In the genomic region with DNA sequence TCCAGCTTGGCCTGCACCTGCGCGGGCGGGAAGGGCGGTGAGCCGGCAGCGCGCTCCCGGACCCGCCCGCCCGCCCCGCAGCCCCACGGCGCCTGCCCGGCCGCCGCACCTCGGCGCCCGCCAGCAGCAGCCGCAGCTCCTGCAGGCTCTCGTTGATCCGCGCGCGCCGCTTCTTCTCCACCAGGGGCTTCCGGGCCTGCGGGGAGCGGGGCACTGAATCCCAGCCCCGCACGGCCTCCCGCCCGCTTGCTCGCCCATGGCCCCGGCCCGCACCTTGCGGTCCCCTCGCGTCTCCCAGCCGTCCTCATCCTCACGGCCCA, we compare ENCODE assay signal across 8 cellular contexts. TPM values are rescaled to one million over a fixed set of nuclear protein-coding genes. Genes with fewer than 3 reads are reported as not detected.
DNase-seq lines count a peak whose midpoint lies in the region; ATAC-seq lines count a peak whose summit lies in the region.

No MANE protein-coding gene starts in this region.

- H3K4me1 Mint-ChIP-seq in activated CD8-positive, alpha-beta T cell treated with anti-CD3 and anti-CD28 coated beads, Interleukin-2, amount 10 ng/mL, durations not matched to agents 7 days and 5 days (ENCODE audit: low read depth), result peaks cover 6% of the 10 kb centered on the region
- H3K4me1 Mint-ChIP-seq in stimulated activated naive CD8-positive, alpha-beta T cell treated with anti-CD3 and anti-CD28 coated beads, Interleukin-15, amount 100 ng/mL, for 72 hours, result peaks cover 9% of the 10 kb centered on the region

- peaks cover 6% of the 10 kb centered on the region; the same call in 1 of the 2 replicates for H3K4me1 ChIP-seq in iPS-20b (ENCODE audit: insufficient read depth, low read length)

- no peak overlapping the region for H3K4me3 Mint-ChIP-seq in activated CD8-positive, alpha-beta T cell treated with anti-CD3 and anti-CD28 coated beads, Interleukin-2, amount 10 ng/mL, durations not matched to agents 7 days and 5 days
- H3K4me3 Mint-ChIP-seq in stimulated activated naive CD8-positive, alpha-beta T cell treated with anti-CD3 and anti-CD28 coated beads, Interleukin-15, amount 100 ng/mL, for 72 hours, result peak overlapping the region; percentile 21 to 61

- H3K36me3 Mint-ChIP-seq in activated CD8-positive, alpha-beta T cell treated with anti-CD3 and anti-CD28 coated beads, Interleukin-2, amount 10 ng/mL, durations not matched to agents 7 days and 5 days (ENCODE audit: low read depth), result peaks cover 4% of the 10 kb centered on the region

- peaks cover 65% of the 10 kb centered on the region for H3K27me3 ChIP-seq in iPS-20b (ENCODE audit: insufficient read depth, low read length)

- peak overlapping the region; percentile 64; the same call in 1 of the 2 replicates for H3K4me3 ChIP-seq in iPS-20b (ENCODE audit: low read length)

- CTCF ChIA-PET in activated CD8-positive, alpha-beta T cell treated with anti-CD3 and anti-CD28 coated beads, Interleukin-2, amount 10 ng/mL, durations not matched to agents 7 days and 5 days (lab: Charles Lee), result interaction anchor here (1.4 to 1.6 kb wide), 2 partner anchors 24 to 45 kb away, joined by 4 to 6 read pairs; no protein-coding TSS in a partner anchor

- no peaks in the 10 kb centered on the region for H3K9me3 Mint-ChIP-seq in activated CD8-positive, alpha-beta T cell treated with anti-CD3 and anti-CD28 coated beads, Interleukin-2, amount 10 ng/mL, durations not matched to agents 7 days and 5 days (ENCODE audit: insufficient read depth)
- H3K9me3 Mint-ChIP-seq in stimulated activated naive CD8-positive, alpha-beta T cell treated with anti-CD3 and anti-CD28 coated beads, Interleukin-15, amount 100 ng/mL, for 72 hours, result no peaks in the 10 kb centered on the region

- POLR2A ChIA-PET in activated CD8-positive, alpha-beta T cell treated with anti-CD3 and anti-CD28 coated beads, Interleukin-2, amount 10 ng/mL, durations not matched to agents 7 days and 5 days (lab: Charles Lee), result interaction anchor here (0.6 to 0.7 kb wide), 2 partner anchors 188 to 783 kb away, joined by 3 read pairs; no protein-coding TSS in a partner anchor

- peak; percentile 41 for DNase-seq in activated CD8-positive, alpha-beta T cell treated with anti-CD3 and anti-CD28 coated beads, Interleukin-2, amount 10 ng/mL, durations not matched to agents 7 days and 5 days
- DNase-seq in stimulated activated naive CD8-positive, alpha-beta T cell treated with anti-CD3 and anti-CD28 coated beads, Interleukin-15, amount 100 ng/mL, for 72 hours, result peak in 1 of 2 donors; percentile 38
- DNase-seq in OCI-M1 (lab: John Stamatoyannopoulos, UW) (no peak), anterior cingulate cortex (lab: John Stamatoyannopoulos, UW) (no peak)

- H3K27me3 Mint-ChIP-seq in activated CD8-positive, alpha-beta T cell treated with anti-CD3 and anti-CD28 coated beads, Interleukin-2, amount 10 ng/mL, durations not matched to agents 7 days and 5 days (ENCODE audit: low read depth), result peaks cover 40% of the 10 kb centered on the region
- H3K27me3 Mint-ChIP-seq in stimulated activated naive CD8-positive, alpha-beta T cell treated with anti-CD3 and anti-CD28 coated beads, Interleukin-15, amount 100 ng/mL, for 72 hours, result peaks cover 63% of the 10 kb centered on the region

- ATAC-seq in GM18502 (IDR thresholded peaks at IDR 0.05; ENCODE audit: poor library complexity, unreplicated experiment), result peak; percentile 31
- peak; percentile 9 for ATAC-seq in HG02943 (IDR thresholded peaks at IDR 0.05; ENCODE audit: low read depth, unreplicated experiment)
- peak; percentile 35 for ATAC-seq in activated CD8-positive, alpha-beta T cell treated with anti-CD3 and anti-CD28 coated beads, Interleukin-2, amount 10 ng/mL, durations not matched to agents 7 days and 5 days
- no peak for ATAC-seq in stimulated activated naive CD8-positive, alpha-beta T cell treated with anti-CD3 and anti-CD28 coated beads, Interleukin-15, amount 100 ng/mL, for 72 hours
- no peak for ATAC-seq in GM18870 (IDR thresholded peaks at IDR 0.05; ENCODE audit: unreplicated experiment)

- H3K36me3 ChIP-seq in iPS-20b (ENCODE audit: insufficient read depth, low read depth, low read length), result no peaks in the 10 kb centered on the region

- no peak overlapping the region for H3K27ac Mint-ChIP-seq in activated CD8-positive, alpha-beta T cell treated with anti-CD3 and anti-CD28 coated beads, Interleukin-2, amount 10 ng/mL, durations not matched to agents 7 days and 5 days
- no peak overlapping the region for H3K27ac Mint-ChIP-seq in stimulated activated naive CD8-positive, alpha-beta T cell treated with anti-CD3 and anti-CD28 coated beads, Interleukin-15, amount 100 ng/mL, for 72 hours

- H3K9me3 ChIP-seq in iPS-20b (ENCODE audit: insufficient read depth, low read depth, low read length), result no peaks in the 10 kb centered on the region

- H3K9ac ChIP-seq in iPS-20b (ENCODE audit: low read depth, low read length), result peak overlapping the region; percentile 59; the same call in 1 of the 2 replicates

- H3K27ac ChIP-seq in iPS-20b (ENCODE audit: low read length), result no peak overlapping the region

RNA-seq across cellular contexts. Expression of gene HES6, which starts 0.3 kb away (rescaled TPM):
- total RNA-seq in activated CD8-positive, alpha-beta T cell treated with anti-CD3 and anti-CD28 coated beads, Interleukin-2, amount 10 ng/mL, durations not matched to agents 7 days and 5 days, result 1 to 10 TPM; 4.7 to 4.8 TPM

RNA-seq across cellular contexts. Expression of gene ILKAP, which starts 36.0 kb away (rescaled TPM):
- 10 to 100 TPM; 58.3 to 62.7 TPM for total RNA-seq in activated CD8-positive, alpha-beta T cell treated with anti-CD3 and anti-CD28 coated beads, Interleukin-2, amount 10 ng/mL, durations not matched to agents 7 days and 5 days

RNA-seq across cellular contexts. Expression of gene PER2, which starts 48.9 kb away (rescaled TPM):
- 10 to 100 TPM; 14.6 to 17.6 TPM for total RNA-seq in activated CD8-positive, alpha-beta T cell treated with anti-CD3 and anti-CD28 coated beads, Interleukin-2, amount 10 ng/mL, durations not matched to agents 7 days and 5 days

Comparison
In these comparisons a context has a peak if more than half of its experiments do, and no peak if none do; other contexts are left out.
1. ATAC-seq: peak in GM18502 (single experiment), HG02943 (single experiment) and activated CD8-positive, alpha-beta T cell treated with anti-CD3 and anti-CD28 coated beads, Interleukin-2, amount 10 ng/mL, durations not matched to agents 7 days and 5 days (single experiment); none in stimulated activated naive CD8-positive, alpha-beta T cell treated with anti-CD3 and anti-CD28 coated beads, Interleukin-15, amount 100 ng/mL, for 72 hours (single experiment) and GM18870 (single experiment).